Comparison of ENCODE assay signal across 25 cellular contexts in genomic region chr14:69586420-69586819, GRCh38. TPM values are rescaled to one million over a fixed set of nuclear protein-coding genes. Genes with fewer than 3 reads are reported as not detected.
"Had no signal": no experiment of that assay in that cellular context is flagged by ENCODE, and none has a peak within 500 bp of the region (broad histone marks: within the 10 kb centered on the region; RNA-seq: fewer than 3 reads in every experiment).

No MANE protein-coding gene starts in this region.

- H3K4me1 Mint-ChIP-seq: activated T-helper 17 cell treated with anti-CD3 and anti-CD28 coated beads, Interleukin-2, amount 50 U/mL, for 72 hours; endodermal cell; stimulated activated memory B cell treated with anti-CD40 and anti-IgM and Interleukin-4, amounts not matched to agents 10 μg/mL and 1 μg/mL and 100 μg/mL, for 72 hours had no signal

- ATAC-seq: activated CD8-positive, alpha-beta memory T cell treated with anti-CD3 and anti-CD28 coated beads, Interleukin-2, amount 10 ng/mL, durations not matched to agents 7 days and 5 days; activated T-helper 17 cell treated with anti-CD3 and anti-CD28 coated beads, Interleukin-2, amount 50 U/mL, for 72 hours had no signal

- H3K27me3 ChIP-seq: upper lobe of right lung had no signal

- FAIRE-seq: keratinocyte, small intestine had no signal

- H3K36me3 ChIP-seq: thoracic aorta, upper lobe of right lung had no signal

- H3K9me3 Mint-ChIP-seq: activated B cell treated with CpG ODN at 0.5 μM for 24 hours; activated CD4-positive, alpha-beta memory T cell treated with anti-CD3 and anti-CD28 coated beads for 36 hours; activated naive CD8-positive, alpha-beta T cell treated with anti-CD3 and anti-CD28 coated beads for 36 hours; activated T-helper 17 cell treated with anti-CD3 and anti-CD28 coated beads, Interleukin-2, amount 50 U/mL, for 72 hours; endodermal cell; nephron progenitor cell; stimulated activated memory B cell treated with anti-CD40 and anti-IgM and Interleukin-4, amounts not matched to agents 10 μg/mL and 1 μg/mL and 100 μg/mL, for 72 hours; T-helper 2 cell treated with Interferon-gamma antibody and Interleukin-4, amounts not matched to agents 5 μg/mL and 100 μg/mL, for 36 hours had no signal

- H3K27ac ChIP-seq: thoracic aorta, upper lobe of right lung had no signal

- H3K4me3 Mint-ChIP-seq: activated B cell treated with CpG ODN at 0.5 μM for 24 hours; activated CD4-positive, alpha-beta memory T cell treated with anti-CD3 and anti-CD28 coated beads for 36 hours; activated CD8-positive, alpha-beta memory T cell treated with anti-CD3 and anti-CD28 coated beads, Interleukin-2, amount 10 ng/mL, durations not matched to agents 7 days and 5 days; activated naive CD8-positive, alpha-beta T cell treated with anti-CD3 and anti-CD28 coated beads for 36 hours; activated T-helper 17 cell treated with anti-CD3 and anti-CD28 coated beads, Interleukin-2, amount 50 U/mL, for 72 hours; endodermal cell; nephron progenitor cell; stimulated activated memory B cell treated with anti-CD40 and anti-IgM and Interleukin-4, amounts not matched to agents 10 μg/mL and 1 μg/mL and 100 μg/mL, for 72 hours; T-helper 2 cell treated with Interferon-gamma antibody and Interleukin-4, amounts not matched to agents 5 μg/mL and 100 μg/mL, for 36 hours had no signal

- H3K4me3 ChIP-seq: thoracic aorta, upper lobe of right lung had no signal

- H3K36me3 Mint-ChIP-seq: activated CD4-positive, alpha-beta memory T cell treated with anti-CD3 and anti-CD28 coated beads for 36 hours; activated CD8-positive, alpha-beta memory T cell treated with anti-CD3 and anti-CD28 coated beads, Interleukin-2, amount 10 ng/mL, durations not matched to agents 7 days and 5 days; activated naive CD8-positive, alpha-beta T cell treated with anti-CD3 and anti-CD28 coated beads for 36 hours; stimulated activated memory B cell treated with anti-CD40 and anti-IgM and Interleukin-4, amounts not matched to agents 10 μg/mL and 1 μg/mL and 100 μg/mL, for 72 hours had no signal

- H3K9me3 ChIP-seq: thoracic aorta, upper lobe of right lung had no signal

- H3K27ac Mint-ChIP-seq: activated B cell treated with CpG ODN at 0.5 μM for 24 hours; activated CD4-positive, alpha-beta memory T cell treated with anti-CD3 and anti-CD28 coated beads for 36 hours; activated CD8-positive, alpha-beta memory T cell treated with anti-CD3 and anti-CD28 coated beads, Interleukin-2, amount 10 ng/mL, durations not matched to agents 7 days and 5 days; activated naive CD8-positive, alpha-beta T cell treated with anti-CD3 and anti-CD28 coated beads for 36 hours; activated T-helper 17 cell treated with anti-CD3 and anti-CD28 coated beads, Interleukin-2, amount 50 U/mL, for 72 hours; endodermal cell; stimulated activated memory B cell treated with anti-CD40 and anti-IgM and Interleukin-4, amounts not matched to agents 10 μg/mL and 1 μg/mL and 100 μg/mL, for 72 hours; T-helper 2 cell treated with Interferon-gamma antibody and Interleukin-4, amounts not matched to agents 5 μg/mL and 100 μg/mL, for 36 hours had no signal

- DNase-seq: activated B cell treated with CpG ODN at 0.5 μM for 24 hours; activated CD4-positive, alpha-beta memory T cell treated with anti-CD3 and anti-CD28 coated beads for 36 hours; activated CD4-positive, alpha-beta T cell treated with anti-CD3 and anti-CD28 coated beads for 4 hours; activated CD8-positive, alpha-beta memory T cell treated with anti-CD3 and anti-CD28 coated beads, Interleukin-2, amount 10 ng/mL, durations not matched to agents 7 days and 5 days; activated naive CD4-positive, alpha-beta T cell; activated naive CD8-positive, alpha-beta T cell treated with anti-CD3 and anti-CD28 coated beads for 36 hours; amygdala; endodermal cell; erythroblast; hypothalamus; nephron progenitor cell; nucleus accumbens; small intestine; stimulated activated CD4-positive, alpha-beta T cell treated with anti-CD3 and anti-CD28 coated beads, Interleukin-15, amount 100 ng/mL, for 24 hours; stimulated activated CD4-positive, alpha-beta T cell treated with anti-CD3 and anti-CD28 coated beads, Interleukin-4, amount 100 ng/mL, for 1 hour; upper lobe of right lung had no signal

RNA-seq across cellular contexts. Expression of gene CCDC177, which starts 11.7 kb away (rescaled TPM):
- total RNA-seq: activated B cell treated with CpG ODN at 0.5 μM for 24 hours; activated CD4-positive, alpha-beta memory T cell treated with anti-CD3 and anti-CD28 coated beads for 36 hours; activated CD8-positive, alpha-beta memory T cell treated with anti-CD3 and anti-CD28 coated beads, Interleukin-2, amount 10 ng/mL, durations not matched to agents 7 days and 5 days; activated naive CD8-positive, alpha-beta T cell treated with anti-CD3 and anti-CD28 coated beads for 36 hours; activated T-helper 17 cell treated with anti-CD3 and anti-CD28 coated beads, Interleukin-2, amount 50 U/mL, for 72 hours; cardiac septum; fibroblast of villous mesenchyme; myocyte; posterior vena cava; thoracic aorta; upper lobe of right lung had no signal
- polyA plus RNA-seq: keratinocyte had no signal
